In genomic region chr2:157596992-157597681, GRCh38 we compare ENCODE assay signal across 8 cellular contexts. TPM values are rescaled to one million over a fixed set of nuclear protein-coding genes. Genes with fewer than 3 reads are reported as not detected.
DNase-seq lines count a peak whose midpoint lies in the region; ATAC-seq and TF ChIP-seq lines count a peak whose summit lies in the region.

No MANE protein-coding gene starts in this region.

- TF ChIP-seq CTCF in nephron (IDR thresholded peaks at IDR 0.05; ENCODE audit: unreplicated experiment in 3 of 3) (peak; percentile 46 to 66 (median 49)), suprapubic skin (IDR thresholded peaks at IDR 0.05) (no peak)

- H3K4me1 Mint-ChIP-seq in activated CD8-positive, alpha-beta memory T cell treated with anti-CD3 and anti-CD28 coated beads, Interleukin-2, amount 10 ng/mL, durations not matched to agents 7 days and 5 days, result peaks cover 15% of the 10 kb centered on the region
- H3K4me1 Mint-ChIP-seq in nephron, result no peaks in the 10 kb centered on the region

- no peak overlapping the region for H3K27ac Mint-ChIP-seq in activated CD8-positive, alpha-beta memory T cell treated with anti-CD3 and anti-CD28 coated beads, Interleukin-2, amount 10 ng/mL, durations not matched to agents 7 days and 5 days
- H3K27ac Mint-ChIP-seq in nephron, result no peak overlapping the region

- TF ChIP-seq EP300 in suprapubic skin (IDR thresholded peaks at IDR 0.05), result no peak

- H3K9ac ChIP-seq in HUES6 (ENCODE audit: low read length), result no peak overlapping the region

- CTCF ChIA-PET in activated CD8-positive, alpha-beta memory T cell treated with anti-CD3 and anti-CD28 coated beads, Interleukin-2, amount 10 ng/mL, durations not matched to agents 7 days and 5 days (lab: Charles Lee), result interaction anchor here (0.6 to 4.6 kb wide), 12 partner anchors 30 to 427 kb away, joined by 3 to 54 read pairs (median 4); partner anchors contain the start of gene ACVR1C

- H3K36me3 Mint-ChIP-seq in activated CD8-positive, alpha-beta memory T cell treated with anti-CD3 and anti-CD28 coated beads, Interleukin-2, amount 10 ng/mL, durations not matched to agents 7 days and 5 days, result no peaks in the 10 kb centered on the region
- H3K36me3 Mint-ChIP-seq in nephron (ENCODE audit: low read depth), result no peaks in the 10 kb centered on the region

- H3K27ac ChIP-seq in HUES6 (ENCODE audit: low read depth, low read length) (no peak overlapping the region), suprapubic skin (no peak overlapping the region)

- ATAC-seq in GM18519 (IDR thresholded peaks at IDR 0.05; ENCODE audit: low FRiP score, unreplicated experiment), result peak; percentile 48
- ATAC-seq in activated CD8-positive, alpha-beta memory T cell treated with anti-CD3 and anti-CD28 coated beads, Interleukin-2, amount 10 ng/mL, durations not matched to agents 7 days and 5 days, result peak; percentile 94

- H3K9me3 Mint-ChIP-seq in activated CD8-positive, alpha-beta memory T cell treated with anti-CD3 and anti-CD28 coated beads, Interleukin-2, amount 10 ng/mL, durations not matched to agents 7 days and 5 days (ENCODE audit: low read depth), result no peaks in the 10 kb centered on the region
- no peaks in the 10 kb centered on the region for H3K9me3 Mint-ChIP-seq in nephron

- peak; percentile 69 for DNase-seq in activated CD8-positive, alpha-beta memory T cell treated with anti-CD3 and anti-CD28 coated beads, Interleukin-2, amount 10 ng/mL, durations not matched to agents 7 days and 5 days
- DNase-seq in erythroblast (lab: John Stamatoyannopoulos, UW), result peak; percentile 4 to 10
- DNase-seq in suprapubic skin (ENCODE audit: low spot score in 2 of 2), result no peak
- no peak for DNase-seq in A172 (ENCODE audit: low spot score)
- no peak for DNase-seq in NCI-H1105 treated with DMSO at 0.1 percent for 48 hours (lab: John Stamatoyannopoulos, UW)

- no peaks in the 10 kb centered on the region for H3K4me1 ChIP-seq in HUES6 (ENCODE audit: control insufficient read depth, insufficient read depth, low read length)
- H3K4me1 ChIP-seq in suprapubic skin, result no peaks in the 10 kb centered on the region

- no peak for TF ChIP-seq POLR2A in erythroblast (IDR thresholded peaks at IDR 0.05; ENCODE audit: low read length)
- TF ChIP-seq POLR2A in suprapubic skin (IDR thresholded peaks at IDR 0.05), result no peak

- 35% methylated on average over 17 of the region's 45 CpGs for WGBS in suprapubic skin

- H3K9me3 ChIP-seq in HUES6 (ENCODE audit: control insufficient read depth, insufficient read depth, low read depth, low read length) (no peaks in the 10 kb centered on the region), suprapubic skin (no peaks in the 10 kb centered on the region)

- H3K36me3 ChIP-seq in HUES6 (ENCODE audit: control insufficient read depth, insufficient read depth, low read length) (no peaks in the 10 kb centered on the region), suprapubic skin (no peaks in the 10 kb centered on the region)

- H3K4me3 ChIP-seq in HUES6 (ENCODE audit: low read depth, low read length) (peak overlapping the region; percentile 46), suprapubic skin (peak overlapping the region; percentile 15)

- H3K4me3 Mint-ChIP-seq in activated CD8-positive, alpha-beta memory T cell treated with anti-CD3 and anti-CD28 coated beads, Interleukin-2, amount 10 ng/mL, durations not matched to agents 7 days and 5 days, result peak overlapping the region; percentile 53
- peak overlapping the region in 1 of 3 experiments; percentile 19 for H3K4me3 Mint-ChIP-seq in nephron

- H3K27me3 ChIP-seq in HUES6 (ENCODE audit: control insufficient read depth, insufficient read depth, low read length), result peaks cover 26% of the 10 kb centered on the region
- H3K27me3 ChIP-seq in suprapubic skin, result peaks cover 15% of the 10 kb centered on the region

- H3K27me3 Mint-ChIP-seq in activated CD8-positive, alpha-beta memory T cell treated with anti-CD3 and anti-CD28 coated beads, Interleukin-2, amount 10 ng/mL, durations not matched to agents 7 days and 5 days, result peaks cover 20% of the 10 kb centered on the region
- peaks cover 26% of the 10 kb centered on the region for H3K27me3 Mint-ChIP-seq in nephron (ENCODE audit: low read depth)

RNA-seq across cellular contexts. Expression of gene ACVR1C, which starts 31.5 kb away (rescaled TPM):
- total RNA-seq in activated CD8-positive, alpha-beta memory T cell treated with anti-CD3 and anti-CD28 coated beads, Interleukin-2, amount 10 ng/mL, durations not matched to agents 7 days and 5 days, result 1 to 10 TPM; 1.2 to 2.4 TPM
- total RNA-seq in suprapubic skin, result 1 to 10 TPM in 2 of 4 donors, under 1 TPM in 2; 0.44 to 1.9 (median 0.92) TPM
- not detected in 2 replicates for total RNA-seq in A172 (2014; rRNA removed; shearing (Covaris generic))

Comparison
In these comparisons a context has a peak if more than half of its experiments do, and no peak if none do; other contexts are left out.
1. DNase-seq: peak in activated CD8-positive, alpha-beta memory T cell treated with anti-CD3 and anti-CD28 coated beads, Interleukin-2, amount 10 ng/mL, durations not matched to agents 7 days and 5 days (single experiment) and erythroblast (2 of 2); none in suprapubic skin (0 of 2), A172 (single experiment) and NCI-H1105 treated with DMSO at 0.1 percent for 48 hours (single experiment).
2. CTCF ChIP-seq: peak in nephron (3 of 3); none in suprapubic skin (0 of 2).